In the genomic region with DNA sequence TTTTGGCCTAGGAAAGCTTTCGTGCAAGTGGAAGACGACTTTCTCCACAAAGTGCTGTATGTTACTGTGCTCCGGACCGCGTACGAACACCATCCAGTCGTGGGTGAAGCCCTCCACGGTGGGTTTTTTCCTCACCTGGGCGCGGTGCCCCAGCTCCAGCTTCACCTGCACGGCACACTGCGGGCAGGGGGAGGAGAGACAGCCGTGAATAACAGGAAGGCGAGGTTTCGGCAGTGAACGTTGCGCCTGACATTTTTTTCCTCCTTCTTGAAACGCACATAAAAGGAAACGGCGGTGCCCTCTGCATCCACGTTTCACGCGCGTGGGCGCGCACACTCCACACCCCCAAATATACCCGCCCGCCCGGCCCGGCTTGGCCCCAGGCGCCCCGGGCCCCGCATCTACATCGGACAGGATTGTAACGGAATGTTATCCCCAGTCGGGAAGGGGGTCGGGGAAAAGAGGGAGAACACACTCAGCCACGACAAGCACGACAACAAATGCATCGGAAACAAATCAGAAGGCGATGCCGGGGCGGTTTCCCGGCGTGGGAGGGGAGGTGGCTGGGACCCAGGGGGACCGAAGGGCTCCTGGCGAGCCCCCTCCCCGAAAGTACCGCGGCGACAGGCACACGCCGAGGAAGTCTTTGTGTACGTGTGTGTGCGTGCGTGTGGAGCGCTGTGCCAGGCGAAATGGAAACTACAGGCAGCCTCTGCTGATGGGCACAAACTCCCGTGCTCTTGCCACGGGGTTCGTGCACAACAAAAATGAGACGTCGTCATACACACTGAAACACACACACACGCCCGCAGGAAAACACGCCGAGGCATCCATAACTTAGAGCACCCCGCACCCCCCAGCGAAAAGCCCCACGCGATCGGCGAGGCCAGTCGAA, we compare ENCODE assay signal across 8 cellular contexts. TPM values are rescaled to one million over a fixed set of nuclear protein-coding genes. Genes with fewer than 3 reads are reported as not detected.
DNase-seq lines count a peak whose midpoint lies in the region; ATAC-seq and TF ChIP-seq lines count a peak whose summit lies in the region.

No MANE protein-coding gene starts in this region.

- no peaks in the 10 kb centered on the region for H3K27me3 ChIP-seq in hepatocyte

- peak overlapping the region; percentile 96 for H3K4me2 ChIP-seq in hepatocyte

- no peaks in the 10 kb centered on the region for H3K9me3 ChIP-seq in hepatocyte (ENCODE audit: low read depth)

- H3K36me3 ChIP-seq in hepatocyte (replicated peaks; ENCODE audit: insufficient read depth, low read depth) = no peaks in the 10 kb centered on the region

- WGBS in hepatocyte (ENCODE audit: low lambda C conversion rate, missing lambda C conversion rate) = under 1% methylated on average over 57 of the region's 74 CpGs

- H3K4me3 ChIP-seq in hepatocyte = peak overlapping the region; percentile 86

- ATAC-seq in sciatic nerve = peak; percentile 3

- H3K4me1 ChIP-seq in hepatocyte (ENCODE audit: insufficient read depth) = peaks cover 7% of the 10 kb centered on the region

- intact Hi-C loops in sciatic nerve (cut with DNase I) = loop anchor here (5.0 to 10.0 kb wide), 2 partner anchors 64 to 264 kb away; partner anchors contain the start of gene FOCAD

- peaks cover 58% of the 10 kb centered on the region for H3K79me2 ChIP-seq in hepatocyte

- no peaks in the 10 kb centered on the region for H4K20me1 ChIP-seq in hepatocyte (ENCODE audit: insufficient read depth, poor library complexity, severe bottlenecking)

- no peak for TF ChIP-seq CTCF in GM20000 (IDR thresholded peaks at IDR 0.05; ENCODE audit: extremely low read depth, missing control alignments)
- TF ChIP-seq CTCF in hepatocyte (IDR thresholded peaks at IDR 0.05; ENCODE audit: poor library complexity) = no peak

- peak overlapping the region; percentile 87 for H3K27ac ChIP-seq in hepatocyte

- DNase-seq in GM20000 (ENCODE audit: low spot score) (peak; percentile 45), SW480 (ENCODE audit: low spot score) (peak; percentile 40), anterior cingulate cortex (lab: John Stamatoyannopoulos, UW) (peak in 36 of 58 donors; percentile 9 to 61 (median 34)), hepatocyte (ENCODE audit: low spot score) (peak; percentile 41), sciatic nerve (ENCODE audit: low spot score) (peak; percentile 63), OCI-M2 (lab: John Stamatoyannopoulos, UW; ENCODE audit: unreplicated experiment) (no peak), NCI-H2107 (lab: John Stamatoyannopoulos, UW) (no peak), NCI-H187 (lab: John Stamatoyannopoulos, UW) (no peak)

- peak overlapping the region; percentile 70 for H2AFZ ChIP-seq in hepatocyte

- no peaks in the 10 kb centered on the region for H3K9me2 ChIP-seq in hepatocyte (replicated peaks; ENCODE audit: insufficient read depth)

RNA-seq across cellular contexts. Expression of gene MLLT3, which starts 1.4 kb away (rescaled TPM):
- total RNA-seq in hepatocyte (38.3 and 39.2 TPM in 2 replicates), sciatic nerve (19.3 TPM)
- polyA plus RNA-seq in hepatocyte = 13.6 and 13.7 TPM in 2 replicates

Comparison
In these comparisons a context has a peak if more than half of its experiments do, and no peak if none do; other contexts are left out.
1. DNase-seq: peak in GM20000 (single experiment), SW480 (single experiment), anterior cingulate cortex (36 of 58), hepatocyte (single experiment) and sciatic nerve (single experiment); none in OCI-M2 (single experiment), NCI-H2107 (single experiment) and NCI-H187 (0 of 2).